Comparison of ENCODE assay signal across 13 cellular contexts in the genomic region with DNA sequence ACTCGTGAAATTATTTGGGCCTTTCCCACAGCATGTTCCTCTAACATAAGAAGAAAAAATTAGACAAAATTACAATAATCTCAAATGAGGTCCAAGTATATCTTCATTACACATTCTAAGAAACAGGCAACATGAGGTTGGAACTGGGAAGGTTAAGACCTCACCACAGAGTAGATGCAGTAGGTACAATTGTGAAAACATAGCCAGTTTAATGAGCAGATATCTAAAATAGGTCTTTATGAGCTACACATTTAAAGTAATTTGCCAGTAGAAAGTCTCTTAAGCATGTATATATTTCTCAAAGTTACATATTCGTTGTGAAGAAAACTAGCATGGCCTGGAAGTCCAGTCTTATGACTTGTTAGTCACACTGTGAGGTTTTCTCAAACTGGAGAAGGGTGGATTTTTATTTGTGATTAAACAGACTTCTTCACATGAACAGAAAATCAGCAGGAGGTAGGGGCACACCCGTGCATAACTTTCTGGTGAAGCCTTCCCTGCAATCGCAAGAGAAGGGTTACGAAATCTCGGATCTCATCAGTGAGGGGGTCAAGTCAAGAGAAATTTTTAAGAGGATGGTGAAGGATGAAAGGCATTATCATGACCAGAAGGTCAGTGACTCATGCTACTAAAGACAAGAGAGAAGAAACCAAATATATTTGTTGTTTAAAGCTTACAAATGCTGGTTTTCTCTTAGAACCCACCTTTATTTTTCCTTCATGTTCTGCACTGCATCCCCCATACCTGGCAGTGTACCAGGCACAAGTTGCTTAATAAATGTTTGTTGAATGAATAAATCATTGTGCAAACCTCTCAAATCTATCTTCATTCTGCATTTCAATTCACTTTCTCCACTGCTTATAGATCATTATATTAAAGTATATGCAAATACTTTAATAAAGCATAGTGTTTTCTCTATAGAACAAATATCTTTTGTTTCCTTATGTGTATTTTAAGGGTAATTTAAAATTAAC. TPM values are rescaled to one million over a fixed set of nuclear protein-coding genes. Genes with fewer than 3 reads are reported as not detected.
A peak's percentile ranks its signal among the peaks of the same experiment; 100 is the strongest.
DNase-seq lines count a peak whose midpoint lies in the region; ATAC-seq and TF ChIP-seq lines count a peak whose summit lies in the region.
"Had no signal": no experiment of that assay in that cellular context is flagged by ENCODE, and none has a peak within 500 bp of the region (broad histone marks: within the 10 kb centered on the region; RNA-seq: fewer than 3 reads in every experiment).

No MANE protein-coding gene starts in this region.

- H3K4me3 Mint-ChIP-seq in MCF 10A (ENCODE audit: unreplicated experiment) (peak overlapping the region; percentile 24), neural progenitor cell (no peak overlapping the region)
- H3K4me3 Mint-ChIP-seq: brain, memory B cell had no signal

- whole genome bisulfite sequencing in thyroid gland, 2 donors, result 82% methylated on average over 6 of the region's 6 CpGs

- H3K27me3 Mint-ChIP-seq in MCF 10A (ENCODE audit: insufficient read depth, unreplicated experiment) (no peaks in the 10 kb centered on the region), neural progenitor cell (ENCODE audit: insufficient read depth, low read depth) (peaks cover 2% of the 10 kb centered on the region)
- H3K27me3 Mint-ChIP-seq: brain had no signal

- ATAC-seq in SK-N-SH treated with all-trans-retinoic acid at 6 μM for 48 hours, result no peak

- CTCF ChIA-PET in MCF 10A (lab: Yijun Ruan, JAX), result interaction anchor here (0.6 to 0.7 kb wide), 4 partner anchors 15 to 161 kb away, joined by 3 read pairs; no protein-coding TSS in a partner anchor

- POLR2A ChIA-PET in MCF 10A (lab: Yijun Ruan, JAX), result interaction anchor here (0.6 to 2.0 kb wide), 9 partner anchors 12 to 226 kb away, joined by 3 to 9 read pairs (median 4); no protein-coding TSS in a partner anchor

- no peak overlapping the region for H3K9ac ChIP-seq in neural progenitor cell

- H4K20me1 ChIP-seq in neural progenitor cell (ENCODE audit: low read depth), result no peaks in the 10 kb centered on the region

- H3K9me3 Mint-ChIP-seq in MCF 10A (ENCODE audit: unreplicated experiment), result no peaks in the 10 kb centered on the region
- no peaks in the 10 kb centered on the region for H3K9me3 Mint-ChIP-seq in neural progenitor cell
- H3K9me3 Mint-ChIP-seq: brain, memory B cell had no signal

- no peaks in the 10 kb centered on the region for H3K27me3 ChIP-seq in breast epithelium
- no peaks in the 10 kb centered on the region for H3K27me3 ChIP-seq in thyroid gland
- peaks cover 12% of the 10 kb centered on the region for H3K27me3 ChIP-seq in neural progenitor cell
- H3K27me3 ChIP-seq: esophagus muscularis mucosa had no signal

- no peak for TF ChIP-seq CTCF in MCF 10A (IDR thresholded peaks at IDR 0.05; ENCODE audit: unreplicated experiment)
- no peak for TF ChIP-seq CTCF in breast epithelium (IDR thresholded peaks at IDR 0.05)
- no peak for TF ChIP-seq CTCF in fibroblast of villous mesenchyme (IDR thresholded peaks at IDR 0.05; ENCODE audit: insufficient read depth, low read depth, low read length)
- no peak for TF ChIP-seq CTCF in thyroid gland (IDR thresholded peaks at IDR 0.05)
- no peak for TF ChIP-seq CTCF in neural progenitor cell (IDR thresholded peaks at IDR 0.05)

- DNase-seq in MCF 10A (ENCODE audit: unreplicated experiment) (peak; percentile 95), breast epithelium (ENCODE audit: low spot score in 2 of 2) (no peak), fibroblast of villous mesenchyme (ENCODE audit: low read depth) (peak; percentile 99), thyroid gland (no peak), neural progenitor cell (ENCODE audit: low spot score) (no peak)
- no peak for DNase-seq in activated naive CD4-positive, alpha-beta T cell treated with anti-CD3 and anti-CD28 coated beads, Interleukin-2, amount 50 U/mL, for 16 hours
- no peak for DNase-seq in stimulated activated CD4-positive, alpha-beta T cell treated with anti-CD3 and anti-CD28 coated beads, Interleukin-15, amount 100 ng/mL, for 24 hours
- DNase-seq: 8988T, NCI-H2171 treated with DMSO at 0.1 percent for 48 hours had no signal

- peak overlapping the region; percentile 90 for H3K27ac Mint-ChIP-seq in MCF 10A (ENCODE audit: low read depth, unreplicated experiment)
- H3K27ac Mint-ChIP-seq in neural progenitor cell, result no peak overlapping the region
- H3K27ac Mint-ChIP-seq: brain, memory B cell had no signal

- no peaks in the 10 kb centered on the region for H3F3A ChIP-seq in neural progenitor cell (ENCODE audit: low read depth)

- intact Hi-C loops in MCF 10A (cut with micrococcal nuclease) (loop anchor here (1.0 to 10.0 kb wide), 2 partner anchors 47 to 108 kb away; no protein-coding TSS in a partner anchor), breast epithelium (cut with DNase I; ENCODE audit: low total_unique reads) (no loop called here), thyroid gland (cut with DNase I) (no loop called here)

- H3K36me3 ChIP-seq in breast epithelium, result no peaks in the 10 kb centered on the region
- H3K36me3 ChIP-seq in thyroid gland, result no peaks in the 10 kb centered on the region
- no peaks in the 10 kb centered on the region for H3K36me3 ChIP-seq in neural progenitor cell
- H3K36me3 ChIP-seq: esophagus muscularis mucosa had no signal

- H3K27ac ChIP-seq in breast epithelium, result no peak overlapping the region
- no peak overlapping the region for H3K27ac ChIP-seq in thyroid gland
- H3K27ac ChIP-seq in neural progenitor cell, result no peak overlapping the region
- H3K27ac ChIP-seq: esophagus muscularis mucosa had no signal

- H2AFZ ChIP-seq in neural progenitor cell (replicated peaks), result no peak overlapping the region

- no peaks in the 10 kb centered on the region for H3K9me3 ChIP-seq in breast epithelium
- H3K9me3 ChIP-seq in thyroid gland, result no peaks in the 10 kb centered on the region
- no peaks in the 10 kb centered on the region for H3K9me3 ChIP-seq in neural progenitor cell (ENCODE audit: low read depth)
- H3K9me3 ChIP-seq: esophagus muscularis mucosa had no signal

- no peaks in the 10 kb centered on the region for H3K4me1 ChIP-seq in breast epithelium
- peaks cover 0 to 4% of the 10 kb centered on the region in 2 donors for H3K4me1 ChIP-seq in thyroid gland
- H3K4me1 ChIP-seq in neural progenitor cell, result no peaks in the 10 kb centered on the region

- H3K79me2 ChIP-seq in neural progenitor cell (ENCODE audit: low read depth), result no peaks in the 10 kb centered on the region

- BruUV-seq in MCF 10A (replicated peaks; lab: Mats Ljungman, UMichigan), result no TSS peak

- no peaks in the 10 kb centered on the region for H3K36me3 Mint-ChIP-seq in MCF 10A (ENCODE audit: insufficient read depth, unreplicated experiment)
- H3K36me3 Mint-ChIP-seq in neural progenitor cell, result no peaks in the 10 kb centered on the region
- H3K36me3 Mint-ChIP-seq: brain, memory B cell had no signal

- H3K4me1 Mint-ChIP-seq in MCF 10A (ENCODE audit: insufficient read depth, unreplicated experiment) (peaks cover 43% of the 10 kb centered on the region), neural progenitor cell (peaks cover 8% of the 10 kb centered on the region)
- H3K4me1 Mint-ChIP-seq: memory B cell had no signal

- H3K4me3 ChIP-seq in breast epithelium, result no peak overlapping the region
- H3K4me3 ChIP-seq in fibroblast of villous mesenchyme (ENCODE audit: low read depth, low read length), result no peak overlapping the region
- no peak overlapping the region for H3K4me3 ChIP-seq in thyroid gland (replicated peaks in 1 of 3)
- H3K4me3 ChIP-seq in neural progenitor cell, result no peak overlapping the region
- H3K4me3 ChIP-seq: esophagus muscularis mucosa had no signal

- H3K4me2 ChIP-seq in neural progenitor cell, result no peak overlapping the region

- no peak for TF ChIP-seq POLR2A in breast epithelium (IDR thresholded peaks at IDR 0.05)
- TF ChIP-seq POLR2A in thyroid gland (IDR thresholded peaks at IDR 0.05), result no peak

TF ChIP-seq in SK-N-SH treated with all-trans-retinoic acid at 6 μM for 48 hours, 23 proteins besides CTCF, POLR2A, EP300 and RAD21:
- TF ChIP-seq ZC3H10 (CRISPR knock-in tag; IDR thresholded peaks at IDR 0.05), result no peak
- TF ChIP-seq ISL1 (CRISPR knock-in tag; IDR thresholded peaks at IDR 0.05), result 0 out of 2 replicates have a peak, but pooled peaks have one; percentile 10

RNA-seq across cellular contexts. Expression of gene RAB27B, which starts 5.1 kb away (rescaled TPM):
- 32.2 and 73.5 TPM in 2 replicates for total RNA-seq in MCF 10A (2022)
- 10 to 100 TPM in 2 of 3 donors, 1 to 10 TPM in 1; 1.1 to 24.6 (median 11.8) TPM for total RNA-seq in breast epithelium
- 3.9 and 6.5 TPM in 2 replicates for total RNA-seq in fibroblast of villous mesenchyme
- total RNA-seq in thyroid gland, result under 1 TPM; 0.21 to 0.44 (median 0.37) TPM
- total RNA-seq in neural progenitor cell (ENCODE audit: low replicate concordance), result 0.43 and 5.0 TPM in 2 replicates

Comparison
In these comparisons a context has a peak if more than half of its experiments do, and no peak if none do; other contexts are left out.
1. DNase-seq: peak in MCF 10A (single experiment) and fibroblast of villous mesenchyme (single experiment); none in breast epithelium (0 of 2), thyroid gland (0 of 2), neural progenitor cell (single experiment), activated naive CD4-positive, alpha-beta T cell treated with anti-CD3 and anti-CD28 coated beads, Interleukin-2, amount 50 U/mL, for 16 hours (single experiment) and stimulated activated CD4-positive, alpha-beta T cell treated with anti-CD3 and anti-CD28 coated beads, Interleukin-15, amount 100 ng/mL, for 24 hours (single experiment).